1 cellular context compared by ENCODE assay signal in genomic region chr3:128095222-128095703, GRCh38.
TF ChIP-seq lines count a peak whose summit lies in the region.

No MANE protein-coding gene starts in this region.

TF ChIP-seq in HepG2, 621 proteins besides CTCF, POLR2A, EP300 and RAD21 (continued from another document):
- no peak for TF ChIP-seq PRDM4 (CRISPR knock-in tag; IDR thresholded peaks at IDR 0.05; ENCODE audit: borderline replicate concordance)
- TF ChIP-seq KDM1A (CRISPR knock-in tag; IDR thresholded peaks at IDR 0.05) = no peak
- TF ChIP-seq TGIF2 (CRISPR knock-in tag; IDR thresholded peaks at IDR 0.05) = no peak
- TF ChIP-seq ZNF563 (CRISPR knock-in tag; IDR thresholded peaks at IDR 0.05) = no peak
- no peak for TF ChIP-seq ZMYM2 (CRISPR knock-in tag; IDR thresholded peaks at IDR 0.05)
- no peak for TF ChIP-seq PHF8 (CRISPR knock-in tag; IDR thresholded peaks at IDR 0.05)
- no peak for TF ChIP-seq ZNF639 (CRISPR knock-in tag; conservative IDR thresholded peaks at IDR 0.05)
- no peak for TF ChIP-seq CENPX (CRISPR knock-in tag; IDR thresholded peaks at IDR 0.05)
- no peak for TF ChIP-seq ZNF572 (CRISPR knock-in tag; IDR thresholded peaks at IDR 0.05)
- no peak for TF ChIP-seq TSC22D2 (CRISPR knock-in tag; IDR thresholded peaks at IDR 0.05; ENCODE audit: borderline replicate concordance)
- peak; percentile 39; the same call in 1 of the 2 replicates for TF ChIP-seq SAP130 (CRISPR knock-in tag; IDR thresholded peaks at IDR 0.05; ENCODE audit: low read depth)
- no peak for TF ChIP-seq KAT8 (CRISPR knock-in tag; IDR thresholded peaks at IDR 0.05)
- no peak for TF ChIP-seq ZNF446 (CRISPR knock-in tag; IDR thresholded peaks at IDR 0.05)
- TF ChIP-seq MEIS1 (CRISPR knock-in tag; IDR thresholded peaks at IDR 0.05; ENCODE audit: borderline replicate concordance) = no peak
- TF ChIP-seq, protein P1, sequence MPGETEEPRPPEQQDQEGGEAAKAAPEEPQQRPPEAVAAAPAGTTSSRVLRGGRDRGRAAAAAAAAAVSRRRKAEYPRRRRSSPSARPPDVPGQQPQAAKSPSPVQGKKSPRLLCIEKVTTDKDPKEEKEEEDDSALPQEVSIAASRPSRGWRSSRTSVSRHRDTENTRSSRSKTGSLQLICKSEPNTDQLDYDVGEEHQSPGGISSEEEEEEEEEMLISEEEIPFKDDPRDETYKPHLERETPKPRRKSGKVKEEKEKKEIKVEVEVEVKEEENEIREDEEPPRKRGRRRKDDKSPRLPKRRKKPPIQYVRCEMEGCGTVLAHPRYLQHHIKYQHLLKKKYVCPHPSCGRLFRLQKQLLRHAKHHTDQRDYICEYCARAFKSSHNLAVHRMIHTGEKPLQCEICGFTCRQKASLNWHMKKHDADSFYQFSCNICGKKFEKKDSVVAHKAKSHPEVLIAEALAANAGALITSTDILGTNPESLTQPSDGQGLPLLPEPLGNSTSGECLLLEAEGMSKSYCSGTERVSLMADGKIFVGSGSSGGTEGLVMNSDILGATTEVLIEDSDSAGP (CRISPR knock-in tag; IDR thresholded peaks at IDR 0.05; ENCODE audit: borderline replicate concordance) = peak; percentile 5; the same call in 1 of the 2 replicates
- no peak for TF ChIP-seq TBP (CRISPR knock-in tag; IDR thresholded peaks at IDR 0.05)
- TF ChIP-seq TEAD3 (CRISPR knock-in tag; optimal IDR thresholded peaks at IDR 0.05; ENCODE audit: borderline replicate concordance) = peak; percentile 92
- TF ChIP-seq WIZ (CRISPR knock-in tag; IDR thresholded peaks at IDR 0.05) = no peak
- TF ChIP-seq, protein P2, sequence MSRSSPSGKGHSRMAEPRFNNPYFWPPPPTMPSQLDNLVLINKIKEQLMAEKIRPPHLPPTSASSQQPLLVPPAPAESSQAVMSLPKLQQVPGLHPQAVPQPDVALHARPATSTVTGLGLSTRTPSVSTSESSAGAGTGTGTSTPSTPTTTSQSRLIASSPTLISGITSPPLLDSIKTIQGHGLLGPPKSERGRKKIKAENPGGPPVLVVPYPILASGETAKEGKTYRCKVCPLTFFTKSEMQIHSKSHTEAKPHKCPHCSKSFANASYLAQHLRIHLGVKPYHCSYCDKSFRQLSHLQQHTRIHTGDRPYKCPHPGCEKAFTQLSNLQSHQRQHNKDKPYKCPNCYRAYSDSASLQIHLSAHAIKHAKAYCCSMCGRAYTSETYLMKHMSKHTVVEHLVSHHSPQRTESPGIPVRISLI (CRISPR knock-in tag; IDR thresholded peaks at IDR 0.05; ENCODE audit: borderline replicate concordance) = no peak
- TF ChIP-seq ATF5 (CRISPR knock-in tag; IDR thresholded peaks at IDR 0.05; ENCODE audit: low read depth) = no peak
- TF ChIP-seq ZNF44 (CRISPR knock-in tag; IDR thresholded peaks at IDR 0.05) = no peak
- no peak for TF ChIP-seq FOXM1 (CRISPR knock-in tag; IDR thresholded peaks at IDR 0.05)
- TF ChIP-seq, protein P3, sequence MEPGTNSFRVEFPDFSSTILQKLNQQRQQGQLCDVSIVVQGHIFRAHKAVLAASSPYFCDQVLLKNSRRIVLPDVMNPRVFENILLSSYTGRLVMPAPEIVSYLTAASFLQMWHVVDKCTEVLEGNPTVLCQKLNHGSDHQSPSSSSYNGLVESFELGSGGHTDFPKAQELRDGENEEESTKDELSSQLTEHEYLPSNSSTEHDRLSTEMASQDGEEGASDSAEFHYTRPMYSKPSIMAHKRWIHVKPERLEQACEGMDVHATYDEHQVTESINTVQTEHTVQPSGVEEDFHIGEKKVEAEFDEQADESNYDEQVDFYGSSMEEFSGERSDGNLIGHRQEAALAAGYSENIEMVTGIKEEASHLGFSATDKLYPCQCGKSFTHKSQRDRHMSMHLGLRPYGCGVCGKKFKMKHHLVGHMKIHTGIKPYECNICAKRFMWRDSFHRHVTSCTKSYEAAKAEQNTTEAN (CRISPR knock-in tag; conservative IDR thresholded peaks at IDR 0.05) = no peak
- TF ChIP-seq FOXK1 (CRISPR knock-in tag; IDR thresholded peaks at IDR 0.05; ENCODE audit: borderline replicate concordance, low read depth) = peak; percentile 19; the same call in 1 of the 2 replicates
- TF ChIP-seq ZNF205 (CRISPR knock-in tag; IDR thresholded peaks at IDR 0.05) = no peak
- no peak for TF ChIP-seq ZNF704 (CRISPR knock-in tag; IDR thresholded peaks at IDR 0.05; ENCODE audit: borderline replicate concordance)
- TF ChIP-seq ZNF230 (CRISPR knock-in tag; IDR thresholded peaks at IDR 0.05) = no peak
- TF ChIP-seq STAT6 (CRISPR knock-in tag; IDR thresholded peaks at IDR 0.05; ENCODE audit: borderline replicate concordance) = no peak
- no peak for TF ChIP-seq CHD4 (IDR thresholded peaks at IDR 0.05; ENCODE audit: borderline replicate concordance, low read length)
- TF ChIP-seq ZXDC (CRISPR knock-in tag; IDR thresholded peaks at IDR 0.05) = no peak
- peak; percentile 92 for TF ChIP-seq STAG1 (CRISPR knock-in tag; IDR thresholded peaks at IDR 0.05)
- TF ChIP-seq, protein P4, sequence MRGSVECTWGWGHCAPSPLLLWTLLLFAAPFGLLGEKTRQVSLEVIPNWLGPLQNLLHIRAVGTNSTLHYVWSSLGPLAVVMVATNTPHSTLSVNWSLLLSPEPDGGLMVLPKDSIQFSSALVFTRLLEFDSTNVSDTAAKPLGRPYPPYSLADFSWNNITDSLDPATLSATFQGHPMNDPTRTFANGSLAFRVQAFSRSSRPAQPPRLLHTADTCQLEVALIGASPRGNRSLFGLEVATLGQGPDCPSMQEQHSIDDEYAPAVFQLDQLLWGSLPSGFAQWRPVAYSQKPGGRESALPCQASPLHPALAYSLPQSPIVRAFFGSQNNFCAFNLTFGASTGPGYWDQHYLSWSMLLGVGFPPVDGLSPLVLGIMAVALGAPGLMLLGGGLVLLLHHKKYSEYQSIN (CRISPR knock-in tag; IDR thresholded peaks at IDR 0.05; ENCODE audit: borderline replicate concordance) = no peak
- TF ChIP-seq RBM22 (optimal IDR thresholded peaks at IDR 0.05; ENCODE audit: low read length) = no peak
- TF ChIP-seq HDAC1 (CRISPR knock-in tag; IDR thresholded peaks at IDR 0.05) = no peak
